31 cellular contexts compared by ENCODE assay signal in genomic region chr15:28130651-28131050, GRCh38. TPM values are rescaled to one million over a fixed set of nuclear protein-coding genes. Genes with fewer than 3 reads are reported as not detected.
"Had no signal": no experiment of that assay in that cellular context is flagged by ENCODE, and none has a peak within 500 bp of the region (broad histone marks: within the 10 kb centered on the region; RNA-seq: fewer than 3 reads in every experiment).

No MANE protein-coding gene starts in this region.

- H3K9me3 Mint-ChIP-seq: naive B cell; naive thymus-derived CD8-positive, alpha-beta T cell; natural killer cell treated with Interleukin-12 subunit alpha and Interleukin-12 subunit beta and Interleukin-15 and Interleukin-18, amount 100 ng/mL, for 72 hours; nephron progenitor cell; neural crest cell; stimulated activated memory B cell treated with anti-CD40 and anti-IgM and Interleukin-4, amounts not matched to agents 10 μg/mL and 1 μg/mL and 100 μg/mL, for 72 hours; stimulated activated naive CD8-positive, alpha-beta T cell treated with anti-CD3 and anti-CD28 coated beads, Interleukin-15, amount 100 ng/mL, for 72 hours; type B pancreatic cell had no signal

- DNase-seq: naive B cell; naive thymus-derived CD8-positive, alpha-beta T cell; nephron progenitor cell; occipital lobe; pancreas; retina; right lobe of liver; spleen; stimulated activated CD4-positive, alpha-beta T cell treated with anti-CD3 and anti-CD28 coated beads, Interleukin-12 subunit alpha, Interleukin-12 subunit beta, amount 100 ng/mL, for 4 hours; stimulated activated CD4-positive, alpha-beta T cell treated with anti-CD3 and anti-CD28 coated beads, Interleukin-1b, Interleukin-23, amount 100 ng/mL, for 48 hours; stimulated activated CD4-positive, alpha-beta T cell treated with anti-CD3 and anti-CD28 coated beads, Interleukin-4, amount 100 ng/mL, for 1 hour; stimulated activated CD4-positive, alpha-beta T cell treated with anti-CD3 and anti-CD28 coated beads, Interleukin-4, amount 100 ng/mL, for 4 hours; stimulated activated CD8-positive, alpha-beta memory T cell treated with anti-CD3 and anti-CD28 coated beads, Interleukin-4, amount 100 ng/mL, for 48 hours; stimulated activated naive CD4-positive, alpha-beta T cell; stimulated activated naive CD8-positive, alpha-beta T cell treated with anti-CD3 and anti-CD28 coated beads, Interleukin-15, amount 100 ng/mL, for 72 hours; stimulated activated naive CD8-positive, alpha-beta T cell treated with anti-CD3 and anti-CD28 coated beads, Interleukin-15, Interleukin-2, amounts not matched to agents 100 U/mL and 50 U/mL, for 24 hours; substantia nigra; testis; tibial artery; transverse colon had no signal

- H3K4me3 Mint-ChIP-seq: naive B cell; naive thymus-derived CD8-positive, alpha-beta T cell; natural killer cell treated with Interleukin-12 subunit alpha and Interleukin-12 subunit beta and Interleukin-15 and Interleukin-18, amount 100 ng/mL, for 72 hours; nephron progenitor cell; neural crest cell; stimulated activated memory B cell treated with anti-CD40 and anti-IgM and Interleukin-4, amounts not matched to agents 10 μg/mL and 1 μg/mL and 100 μg/mL, for 72 hours; stimulated activated naive CD8-positive, alpha-beta T cell treated with anti-CD3 and anti-CD28 coated beads, Interleukin-15, amount 100 ng/mL, for 72 hours; type B pancreatic cell had no signal

- H3K27me3 ChIP-seq: pancreas, right atrium auricular region, right lobe of liver, spleen, suprapubic skin, testis, tibial artery, transverse colon, vagina had no signal

- H3K4me3 ChIP-seq: pancreas, prostate gland, right atrium auricular region, right lobe of liver, skin epidermis, smooth muscle cell, spleen, suprapubic skin, testis, tibial artery, transverse colon, vagina had no signal

- H3K27ac Mint-ChIP-seq: natural killer cell treated with Interleukin-12 subunit alpha and Interleukin-12 subunit beta and Interleukin-15 and Interleukin-18, amount 100 ng/mL, for 72 hours; nephron progenitor cell; stimulated activated memory B cell treated with anti-CD40 and anti-IgM and Interleukin-4, amounts not matched to agents 10 μg/mL and 1 μg/mL and 100 μg/mL, for 72 hours; type B pancreatic cell had no signal

- H3K27ac ChIP-seq: pancreas, prostate gland, right lobe of liver, skin epidermis, spleen, suprapubic skin, testis, tibial artery, transverse colon, vagina had no signal

- H3K9me3 ChIP-seq: pancreas, prostate gland, right atrium auricular region, right lobe of liver, spleen, suprapubic skin, testis, tibial artery, transverse colon, vagina had no signal

- H3K27me3 Mint-ChIP-seq: naive B cell; naive thymus-derived CD8-positive, alpha-beta T cell; natural killer cell treated with Interleukin-12 subunit alpha and Interleukin-12 subunit beta and Interleukin-15 and Interleukin-18, amount 100 ng/mL, for 72 hours; stimulated activated memory B cell treated with anti-CD40 and anti-IgM and Interleukin-4, amounts not matched to agents 10 μg/mL and 1 μg/mL and 100 μg/mL, for 72 hours; stimulated activated naive CD8-positive, alpha-beta T cell treated with anti-CD3 and anti-CD28 coated beads, Interleukin-15, amount 100 ng/mL, for 72 hours; type B pancreatic cell had no signal

- H3K4me1 Mint-ChIP-seq: nephron progenitor cell; neural crest cell; stimulated activated naive CD8-positive, alpha-beta T cell treated with anti-CD3 and anti-CD28 coated beads, Interleukin-15, amount 100 ng/mL, for 72 hours had no signal

- H3K4me2 ChIP-seq: smooth muscle cell had no signal

- H3K4me1 ChIP-seq: pancreas, prostate gland, right lobe of liver, suprapubic skin, testis, transverse colon, vagina had no signal

- ATAC-seq: naive thymus-derived CD8-positive, alpha-beta T cell; natural killer cell treated with Interleukin-12 subunit alpha and Interleukin-12 subunit beta and Interleukin-15 and Interleukin-18, amount 100 ng/mL, for 72 hours; pancreas; right lobe of liver; stimulated activated memory B cell treated with anti-CD40 and anti-IgM and Interleukin-4, amounts not matched to agents 10 μg/mL and 1 μg/mL and 100 μg/mL, for 72 hours; stimulated activated naive CD8-positive, alpha-beta T cell treated with anti-CD3 and anti-CD28 coated beads, Interleukin-15, amount 100 ng/mL, for 72 hours; stimulated activated naive CD8-positive, alpha-beta T cell treated with anti-CD3 and anti-CD28 coated beads, Interleukin-15, Interleukin-2, amounts not matched to agents 100 U/mL and 50 U/mL, for 24 hours had no signal

RNA-seq across cellular contexts. Expression of gene OCA2, which starts 31.5 kb away (rescaled TPM):
- total RNA-seq: naive thymus-derived CD8-positive, alpha-beta T cell; natural killer cell treated with Interleukin-12 subunit alpha and Interleukin-12 subunit beta and Interleukin-15 and Interleukin-18, amount 100 ng/mL, for 72 hours; pulmonary artery endothelial cell; smooth muscle cell had no signal
- polyA plus RNA-seq: naive thymus-derived CD8-positive, alpha-beta T cell had no signal
